8 cellular contexts compared by ENCODE assay signal in genomic region chr19:1383311-1384084, GRCh38. TPM values are rescaled to one million over a fixed set of nuclear protein-coding genes. Genes with fewer than 3 reads are reported as not detected.
DNase-seq lines count a peak whose midpoint lies in the region; ATAC-seq and TF ChIP-seq lines count a peak whose summit lies in the region.

Gene NDUFS7, plus strand, starts transcription at chr19:1383907. Its CDS starts 20 bp downstream, at chr19:1383927.

- H3K9me3 Mint-ChIP-seq in HFFc6 = peaks cover 4% of the 10 kb centered on the region; the same call in 1 of the 2 replicates

- H3K4me3 ChIP-seq in GM08714 (ENCODE audit: low read length) (peak within 1 kb of the TSS; percentile 98), NB4 (ENCODE audit: low read depth, low read length) (peak within 1 kb of the TSS; percentile 82), gastroesophageal sphincter (peak within 1 kb of the TSS; percentile 74 to 98)

- H3K27ac Mint-ChIP-seq in HFFc6 = peak within 1 kb of the TSS; percentile 88

- H3K36me3 Mint-ChIP-seq in HFFc6 (ENCODE audit: low read depth) = no peaks in the 10 kb centered on the region

- peaks cover 0 to 31% of the 10 kb centered on the region in 2 donors for H3K36me3 ChIP-seq in gastroesophageal sphincter

- H3K27me3 Mint-ChIP-seq in HFFc6 (ENCODE audit: insufficient read depth) = peaks cover 8% of the 10 kb centered on the region

- H3K27me3 ChIP-seq in gastroesophageal sphincter = no peaks in the 10 kb centered on the region

- peaks cover 0 to 50% (median 12%) of the 10 kb centered on the region in 3 donors for H3K4me1 ChIP-seq in gastroesophageal sphincter

- H3K9me3 ChIP-seq in gastroesophageal sphincter = no peaks in the 10 kb centered on the region

- TF ChIP-seq CTCF in HFFc6 (IDR thresholded peaks at IDR 0.05) (no peak), NB4 (IDR thresholded peaks at IDR 0.05; ENCODE audit: low read depth, low read length) (no peak), gastroesophageal sphincter (IDR thresholded peaks at IDR 0.05) (peak in 3 of 4 experiments; percentile 8 to 71 (median 71))

- TF ChIP-seq POLR2A in NB4 (IDR thresholded peaks at IDR 0.05; ENCODE audit: extremely low read depth, insufficient read length) (peak; percentile 47), gastroesophageal sphincter (IDR thresholded peaks at IDR 0.05) (peak; percentile 67 to 75)

- H3K4me3 Mint-ChIP-seq in HFFc6 = peak within 1 kb of the TSS; percentile 90

- no CpG with 5 or more reads among the region's 90 CpGs for WGBS in gastroesophageal sphincter (ENCODE audit: low coverage in 1 of 2), 2 donors

- DNase-seq in HFFc6 = peak; percentile 89
- DNase-seq in NB4 (ENCODE audit: low read depth) = peak; percentile 87
- DNase-seq in SK-N-DZ (ENCODE audit: low spot score) = peak; percentile 90
- DNase-seq in activated naive CD4-positive, alpha-beta T cell treated with Interleukin-2 at 50 U/mL for 16 hours = peak; percentile 90
- DNase-seq in nucleus accumbens (lab: John Stamatoyannopoulos, UW) = peak in 55 of 56 donors; percentile 59 to 99 (median 93)
- DNase-seq in superior temporal gyrus (ENCODE audit: extremely low spot score) = peak; percentile 98

- ATAC-seq in gastroesophageal sphincter = peak; percentile 94

- no peak for TF ChIP-seq EP300 in gastroesophageal sphincter (IDR thresholded peaks at IDR 0.05)

- H3K4me1 Mint-ChIP-seq in HFFc6 (ENCODE audit: low read depth) = peaks cover 7% of the 10 kb centered on the region; the same call in 1 of the 2 replicates

- H3K27ac ChIP-seq in gastroesophageal sphincter = peak within 1 kb of the TSS; percentile 78 to 93 (median 92)

RNA-seq across cellular contexts. Expression of gene NDUFS7, which starts in this region (rescaled TPM):
- total RNA-seq in HFFc6 (2021; fragmentation: NEBNext Ultra II Directional; extraction: Animal tissue kit (Norgen Biotek cat#: 25700)) = 100 to 1,000 TPM in 2 of 6 experiments, 10 to 100 TPM in 4; 91.9 to 105 (median 97.6) TPM
- 265 and 282 TPM in 2 replicates for polyA plus RNA-seq in SK-N-DZ (2014; cell fraction: cytosol; rRNA removed)
- polyA plus RNA-seq in SK-N-DZ (2014; cell fraction: nucleus; rRNA removed) = 151 and 255 TPM in 2 replicates
- 100 to 1,000 TPM in 1 of 4 donors, 10 to 100 TPM in 3; 77.7 to 106 (median 86.1) TPM for total RNA-seq in gastroesophageal sphincter

Comparison
In these comparisons a context has a peak if more than half of its experiments do, and no peak if none do; other contexts are left out.
1. Peak in every context shown above with its lines: DNase-seq, ATAC-seq, H3K4me3 ChIP-seq and H3K27ac ChIP-seq.
2. CTCF ChIP-seq: peak in gastroesophageal sphincter (3 of 4); none in HFFc6 (single experiment) and NB4 (single experiment).